8 cellular contexts compared by ENCODE assay signal in genomic region chr9:35490155-35490909, GRCh38. TPM values are rescaled to one million over a fixed set of nuclear protein-coding genes. Genes with fewer than 3 reads are reported as not detected.
DNase-seq lines count a peak whose midpoint lies in the region; ATAC-seq and TF ChIP-seq lines count a peak whose summit lies in the region.

No MANE protein-coding gene starts in this region.

- DNase-seq in A172 (ENCODE audit: low spot score), result peak; percentile 21
- no peak for DNase-seq in activated CD8-positive, alpha-beta T cell treated with anti-CD3 and anti-CD28 coated beads, Interleukin-2, amount 10 ng/mL, durations not matched to agents 7 days and 5 days
- DNase-seq in glomerular visceral epithelial cell (ENCODE audit: extremely low spot score), result peak; percentile 40
- DNase-seq in osteocyte (ENCODE audit: extremely low spot score, unreplicated experiment), result no peak

- peak overlapping the region; percentile 77 for H3K4me3 Mint-ChIP-seq in activated CD8-positive, alpha-beta T cell treated with anti-CD3 and anti-CD28 coated beads, Interleukin-2, amount 10 ng/mL, durations not matched to agents 7 days and 5 days
- peak overlapping the region; percentile 96 for H3K4me3 Mint-ChIP-seq in osteocyte (ENCODE audit: unreplicated experiment)

- no peaks in the 10 kb centered on the region for H3K36me3 Mint-ChIP-seq in activated CD8-positive, alpha-beta T cell treated with anti-CD3 and anti-CD28 coated beads, Interleukin-2, amount 10 ng/mL, durations not matched to agents 7 days and 5 days (ENCODE audit: low read depth)
- peaks cover 3% of the 10 kb centered on the region for H3K36me3 Mint-ChIP-seq in osteocyte (ENCODE audit: unreplicated experiment)

- ATAC-seq in GM19043 (IDR thresholded peaks at IDR 0.05; ENCODE audit: low read depth, unreplicated experiment), result peak; percentile 33
- no peak for ATAC-seq in activated CD8-positive, alpha-beta T cell treated with anti-CD3 and anti-CD28 coated beads, Interleukin-2, amount 10 ng/mL, durations not matched to agents 7 days and 5 days
- no peak for ATAC-seq in HG02884 (IDR thresholded peaks at IDR 0.05; ENCODE audit: unreplicated experiment)
- no peak for ATAC-seq in HG03521 (IDR thresholded peaks at IDR 0.05; ENCODE audit: unreplicated experiment)
- ATAC-seq in GM18867 (IDR thresholded peaks at IDR 0.05; ENCODE audit: unreplicated experiment), result no peak

- CTCF ChIA-PET in activated CD8-positive, alpha-beta T cell treated with anti-CD3 and anti-CD28 coated beads, Interleukin-2, amount 10 ng/mL, durations not matched to agents 7 days and 5 days (lab: Charles Lee), result interaction anchor here (1.0 kb wide), 1 partner anchor 63 kb away, joined by 7 read pairs; no protein-coding TSS in a partner anchor

- TF ChIP-seq CTCF in osteocyte (IDR thresholded peaks at IDR 0.05), result no peak

- H3K9me3 Mint-ChIP-seq in activated CD8-positive, alpha-beta T cell treated with anti-CD3 and anti-CD28 coated beads, Interleukin-2, amount 10 ng/mL, durations not matched to agents 7 days and 5 days (ENCODE audit: insufficient read depth), result no peaks in the 10 kb centered on the region
- H3K9me3 Mint-ChIP-seq in osteocyte (ENCODE audit: unreplicated experiment), result peaks cover 2% of the 10 kb centered on the region

- peaks cover 24% of the 10 kb centered on the region for H3K27me3 Mint-ChIP-seq in activated CD8-positive, alpha-beta T cell treated with anti-CD3 and anti-CD28 coated beads, Interleukin-2, amount 10 ng/mL, durations not matched to agents 7 days and 5 days (ENCODE audit: low read depth)
- no peaks in the 10 kb centered on the region for H3K27me3 Mint-ChIP-seq in osteocyte (ENCODE audit: unreplicated experiment)

- H3K4me1 Mint-ChIP-seq in activated CD8-positive, alpha-beta T cell treated with anti-CD3 and anti-CD28 coated beads, Interleukin-2, amount 10 ng/mL, durations not matched to agents 7 days and 5 days (ENCODE audit: low read depth), result peaks cover 33% of the 10 kb centered on the region
- H3K4me1 Mint-ChIP-seq in osteocyte (ENCODE audit: unreplicated experiment), result peaks cover 42% of the 10 kb centered on the region

- peak overlapping the region; percentile 60 for H3K27ac Mint-ChIP-seq in activated CD8-positive, alpha-beta T cell treated with anti-CD3 and anti-CD28 coated beads, Interleukin-2, amount 10 ng/mL, durations not matched to agents 7 days and 5 days
- peak overlapping the region; percentile 96 for H3K27ac Mint-ChIP-seq in osteocyte (ENCODE audit: unreplicated experiment)

- POLR2A ChIA-PET in activated CD8-positive, alpha-beta T cell treated with anti-CD3 and anti-CD28 coated beads, Interleukin-2, amount 10 ng/mL, durations not matched to agents 7 days and 5 days (lab: Charles Lee), result no interaction called here

RNA-seq across cellular contexts. Expression of gene RUSC2, which starts 0.4 kb away (rescaled TPM):
- 18.6 and 19.9 TPM in 2 replicates for total RNA-seq in A172 (2014; rRNA removed; shearing (Covaris generic))
- 1 to 10 TPM; 1.9 to 2.3 TPM for total RNA-seq in activated CD8-positive, alpha-beta T cell treated with anti-CD3 and anti-CD28 coated beads, Interleukin-2, amount 10 ng/mL, durations not matched to agents 7 days and 5 days
- total RNA-seq in osteocyte, result 59.4 and 67.1 TPM in 2 replicates

Comparison
In these comparisons a context has a peak if more than half of its experiments do, and no peak if none do; other contexts are left out.
1. DNase-seq: peak in A172 (single experiment) and glomerular visceral epithelial cell (single experiment); none in activated CD8-positive, alpha-beta T cell treated with anti-CD3 and anti-CD28 coated beads, Interleukin-2, amount 10 ng/mL, durations not matched to agents 7 days and 5 days (single experiment) and osteocyte (single experiment).